1 cellular context compared by ENCODE assay signal in the genomic region with DNA sequence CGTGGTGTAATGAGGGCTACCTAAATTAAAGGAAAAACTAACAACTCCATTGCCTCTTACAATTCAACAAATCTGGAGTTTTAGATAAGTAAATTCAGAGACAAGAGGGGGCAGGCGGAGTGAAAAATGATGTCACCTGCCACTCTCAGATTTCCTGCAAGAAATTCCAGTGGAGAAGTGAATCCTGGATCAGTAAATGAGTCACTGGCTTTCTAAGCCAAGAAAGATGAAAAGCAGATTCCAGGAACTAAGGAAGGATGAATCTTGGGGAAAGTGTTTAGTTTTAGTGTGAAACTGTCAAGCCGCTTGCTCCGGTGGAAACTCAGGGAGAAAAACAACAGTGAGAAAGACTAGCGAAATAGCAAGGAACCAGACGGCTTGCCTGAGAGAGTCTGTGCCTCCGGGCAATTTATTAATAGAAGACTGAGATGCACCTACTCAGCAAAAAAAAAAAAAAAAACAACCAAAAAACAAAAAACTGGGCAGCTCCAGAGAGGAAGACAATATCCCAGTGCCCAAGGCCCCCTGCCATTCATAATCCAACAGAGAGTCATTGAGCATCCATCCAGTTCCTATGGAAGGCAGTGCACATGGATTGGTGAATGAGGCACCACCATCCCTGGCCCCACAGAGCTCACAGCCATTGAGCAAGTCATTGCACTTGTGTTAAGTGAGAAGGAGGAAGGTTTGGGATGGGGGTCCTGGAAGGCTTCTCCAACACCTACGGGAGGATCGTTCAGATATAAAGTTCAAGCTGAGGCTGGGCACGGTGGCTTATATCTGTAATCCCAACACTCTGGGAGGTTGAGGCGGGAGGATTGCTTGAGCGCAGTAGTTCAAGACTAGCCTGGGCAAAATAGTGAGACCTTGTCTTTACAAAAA.
TF ChIP-seq lines count a peak whose summit lies in the region.

No MANE protein-coding gene starts in this region.

TF ChIP-seq in IMR-90, 13 proteins besides CTCF, POLR2A, EP300 and RAD21:
- TF ChIP-seq MXI1 (IDR thresholded peaks at IDR 0.05; ENCODE audit: borderline replicate concordance, low read depth, low read length) (no peak), RCOR1 (IDR thresholded peaks at IDR 0.05; ENCODE audit: insufficient replicate concordance, low read length) (no peak), CHD1 (IDR thresholded peaks at IDR 0.05; ENCODE audit: low read depth, low read length) (no peak), FOS (IDR thresholded peaks at IDR 0.05; ENCODE audit: low read depth, low read length) (0 out of 2 replicates have a peak, but pooled peaks have one; percentile 21), NFE2L2 (IDR thresholded peaks at IDR 0.05; ENCODE audit: low read depth, low read length) (no peak), RFX5 (IDR thresholded peaks at IDR 0.05; ENCODE audit: low read depth, low read length) (no peak), BHLHE40 (IDR thresholded peaks at IDR 0.05; ENCODE audit: low read depth, low read length) (no peak), MAFK (IDR thresholded peaks at IDR 0.05; ENCODE audit: low read depth, low read length) (peak; percentile 58), SMC3 (IDR thresholded peaks at IDR 0.05; ENCODE audit: low read depth, low read length) (no peak), CEBPB (IDR thresholded peaks at IDR 0.05; ENCODE audit: low read depth, low read length) (no peak), MAZ (IDR thresholded peaks at IDR 0.05; ENCODE audit: borderline replicate concordance, low read depth, low read length) (no peak)
- TF ChIP-seq, protein P1, sequence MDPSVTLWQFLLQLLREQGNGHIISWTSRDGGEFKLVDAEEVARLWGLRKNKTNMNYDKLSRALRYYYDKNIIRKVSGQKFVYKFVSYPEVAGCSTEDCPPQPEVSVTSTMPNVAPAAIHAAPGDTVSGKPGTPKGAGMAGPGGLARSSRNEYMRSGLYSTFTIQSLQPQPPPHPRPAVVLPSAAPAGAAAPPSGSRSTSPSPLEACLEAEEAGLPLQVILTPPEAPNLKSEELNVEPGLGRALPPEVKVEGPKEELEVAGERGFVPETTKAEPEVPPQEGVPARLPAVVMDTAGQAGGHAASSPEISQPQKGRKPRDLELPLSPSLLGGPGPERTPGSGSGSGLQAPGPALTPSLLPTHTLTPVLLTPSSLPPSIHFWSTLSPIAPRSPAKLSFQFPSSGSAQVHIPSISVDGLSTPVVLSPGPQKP (IDR thresholded peaks at IDR 0.05; ENCODE audit: borderline replicate concordance, low read depth, low read length) = no peak
- TF ChIP-seq, protein P2, sequence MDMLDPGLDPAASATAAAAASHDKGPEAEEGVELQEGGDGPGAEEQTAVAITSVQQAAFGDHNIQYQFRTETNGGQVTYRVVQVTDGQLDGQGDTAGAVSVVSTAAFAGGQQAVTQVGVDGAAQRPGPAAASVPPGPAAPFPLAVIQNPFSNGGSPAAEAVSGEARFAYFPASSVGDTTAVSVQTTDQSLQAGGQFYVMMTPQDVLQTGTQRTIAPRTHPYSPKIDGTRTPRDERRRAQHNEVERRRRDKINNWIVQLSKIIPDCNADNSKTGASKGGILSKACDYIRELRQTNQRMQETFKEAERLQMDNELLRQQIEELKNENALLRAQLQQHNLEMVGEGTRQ (IDR thresholded peaks at IDR 0.05; ENCODE audit: low read depth, low read length) = no peak
